In the genomic region with DNA sequence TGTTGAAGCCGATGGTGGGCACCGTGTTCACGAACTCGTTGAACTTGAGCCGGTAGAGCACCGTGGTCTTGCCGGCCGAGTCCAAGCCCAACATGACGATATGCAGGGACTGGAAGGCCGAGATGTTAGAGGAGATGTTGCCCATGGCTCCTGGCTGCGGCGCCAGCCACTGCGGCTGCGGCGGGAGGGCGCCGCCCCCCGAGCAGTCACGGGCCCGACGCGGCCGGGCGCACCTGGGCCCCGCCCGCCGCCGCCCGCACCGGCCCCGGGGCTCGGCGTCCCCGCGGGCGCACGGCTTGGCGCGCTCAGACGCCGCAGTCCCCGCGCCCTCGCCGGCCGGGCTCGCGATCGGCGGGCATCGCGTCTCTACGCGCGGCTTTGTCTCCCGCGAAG, we compare ENCODE assay signal across 8 cellular contexts. TPM values are rescaled to one million over a fixed set of nuclear protein-coding genes. Genes with fewer than 3 reads are reported as not detected.
A peak's percentile ranks its signal among the peaks of the same experiment; 100 is the strongest.
DNase-seq lines count a peak whose midpoint lies in the region; ATAC-seq, FAIRE-seq and TF ChIP-seq lines count a peak whose summit lies in the region.

No MANE protein-coding gene starts in this region.

- H3K9me3 ChIP-seq in PC-9 (ENCODE audit: insufficient read depth, low read depth) (no peaks in the 10 kb centered on the region), GM12878 (replicated peaks; ENCODE audit: control insufficient read depth, insufficient read depth, low read length) (no peaks in the 10 kb centered on the region)

- H3K4me2 ChIP-seq in PC-9, result peak overlapping the region; percentile 83
- peak overlapping the region; percentile 77 for H3K4me2 ChIP-seq in GM12878 (ENCODE audit: control insufficient read depth, insufficient read depth)

- H3K9me2 ChIP-seq in PC-9 (ENCODE audit: insufficient read depth), result no peaks in the 10 kb centered on the region

- peak overlapping the region; percentile 83 for H2AFZ ChIP-seq in PC-9
- H2AFZ ChIP-seq in GM12878 (ENCODE audit: control insufficient read depth, low read depth, low read length), result peak overlapping the region; percentile 57

- H3K9ac ChIP-seq in GM12878 (ENCODE audit: control insufficient read depth, insufficient read depth, low read length), result peak overlapping the region; percentile 52; the same call in 1 of the 2 replicates

- SMC1A ChIA-PET in GM12878 (lab: Charles Lee; ENCODE audit: uncharacterized antibody, unreplicated experiment), result no interaction called here

- CTCF ChIA-PET in PC-9 (lab: Charles Lee) (interaction anchor here (0.6 to 2.5 kb wide), 6 partner anchors 13 to 621 kb away, joined by 3 to 8 read pairs (median 4); no protein-coding TSS in a partner anchor), GM12878 (lab: Yijun Ruan, JAX) (interaction anchor here (0.6 to 0.7 kb wide), 3 partner anchors 206 to 515 kb away, joined by 3 to 8 read pairs (median 4); no protein-coding TSS in a partner anchor)

- no peak; the same call in 1 of the 2 replicates for TF ChIP-seq POLR2A in GM12878 (IDR thresholded peaks at IDR 0.05; ENCODE audit: low read depth, low read length)

- H3K27me3 ChIP-seq in PC-9 (ENCODE audit: insufficient read depth, low read depth), result no peaks in the 10 kb centered on the region
- H3K27me3 ChIP-seq in GM12878 (replicated peaks in 1 of 2; ENCODE audit: control insufficient read depth in 2 of 2, insufficient read depth in 2 of 2, low read length in 1 of 2), result peaks cover 3 to 11% of the 10 kb centered on the region in 2 experiments

- H3K36me3 ChIP-seq in PC-9 (ENCODE audit: low read depth) (peaks cover 22% of the 10 kb centered on the region; the same call in 1 of the 2 replicates), GM12878 (ENCODE audit: control insufficient read depth in 2 of 2, insufficient read depth in 2 of 2, low read length in 1 of 2) (no peaks in the 10 kb centered on the region)

- no peak for TF ChIP-seq RAD21 in GM12878 (IDR thresholded peaks at IDR 0.05; ENCODE audit: insufficient read depth, low read depth, low read length)

- peaks cover 50% of the 10 kb centered on the region for H3K79me2 ChIP-seq in PC-9 (ENCODE audit: low read depth)
- no peaks in the 10 kb centered on the region; the same call in none of the 2 replicates for H3K79me2 ChIP-seq in GM12878 (ENCODE audit: control insufficient read depth, insufficient read depth, low read length)

- intact Hi-C loops in PC-9 (cut with micrococcal nuclease; ENCODE audit: unreplicated experiment), result loop anchor here (1.0 to 5.0 kb wide), 2 partner anchors 238 to 644 kb away; partner anchors contain the start of gene HJURP
- intact Hi-C loops in GM12878 (cut with micrococcal nuclease; ENCODE audit: unreplicated experiment), result no loop called here

- RAD21 ChIA-PET in GM12878 (lab: Charles Lee; ENCODE audit: unreplicated experiment), result no interaction called here

- no TSS peak for BruUV-seq in PC-9 (replicated peaks; lab: Mats Ljungman, UMichigan)
- BruUV-seq in GM12878 (replicated peaks; lab: Mats Ljungman, UMichigan), result no TSS peak

- POLR2A ChIA-PET in PC-9 (lab: Charles Lee; ENCODE audit: unreplicated experiment), result interaction anchor here (0.6 to 1.9 kb wide), 9 partner anchors 42 to 632 kb away, joined by 3 to 31 read pairs (median 7); no protein-coding TSS in a partner anchor
- POLR2A ChIA-PET in GM12878 (lab: Charles Lee), result no interaction called here

- H4K20me1 ChIP-seq in PC-9 (ENCODE audit: insufficient read depth) (peaks cover 27% of the 10 kb centered on the region), GM12878 (ENCODE audit: control insufficient read depth, insufficient read depth) (no peaks in the 10 kb centered on the region)

- TF ChIP-seq CTCF in PC-9 (conservative IDR thresholded peaks at IDR 0.05) (peak; percentile 14; the same call in 1 of the 2 replicates), GM12878 (IDR thresholded peaks at IDR 0.05 in 2 of 3, conservative IDR thresholded peaks at IDR 0.05 in 1 of 3; ENCODE audit: control insufficient read depth in 2 of 3, extremely low read depth in 1 of 3, insufficient read depth in 1 of 3, low read depth in 3 of 3, low read length in 3 of 3) (no peak)

- no peak for TF ChIP-seq EP300 in GM12878 (IDR thresholded peaks at IDR 0.05; ENCODE audit: borderline replicate concordance in 1 of 2, control insufficient read depth in 1 of 2, low read depth in 2 of 2, low read length in 2 of 2)

- peaks cover 26% of the 10 kb centered on the region for H3K4me1 ChIP-seq in PC-9 (replicated peaks; ENCODE audit: insufficient read depth)
- peaks cover 3% of the 10 kb centered on the region for H3K4me1 ChIP-seq in GM12878 (ENCODE audit: control insufficient read depth, insufficient read depth, low read length)

- H3F3A ChIP-seq in PC-9 (ENCODE audit: insufficient read depth, low read depth), result peaks cover 11% of the 10 kb centered on the region; the same call in 1 of the 2 replicates

- in situ Hi-C loops in GM12878 (cut with MboI), result loop anchor here (5.0 kb wide), 1 partner anchor 214 kb away; no protein-coding TSS in a partner anchor

- FAIRE-seq in GM12878 (lab: Jason Lieb, UNC), result no peak

- DNase-seq in 8988T (peak; percentile 73), PC-9 (peak; percentile 52 to 68), GM12878 (ENCODE audit: low read depth, low spot score) (no peak), iPS-NIHi11 (ENCODE audit: low spot score) (peak; percentile 72), AG20443 (ENCODE audit: low spot score) (no peak)
- DNase-seq in stimulated activated naive CD8-positive, alpha-beta T cell treated with anti-CD3 and anti-CD28 coated beads, Interleukin-15, Interleukin-2, amounts not matched to agents 100 U/mL and 50 U/mL, for 24 hours, result peak; percentile 54

- H3K4me3 ChIP-seq in PC-9 (peak overlapping the region; percentile 91), GM12878 (peak overlapping the region; percentile 68; the same call in 1 of the 2 replicates)

- under 1% methylated on average over 36 of the region's 57 CpGs for WGBS in GM12878 (ENCODE audit: insufficient coverage, insufficient replicate concordance, low lambda C conversion rate, missing lambda C conversion rate)

- H3K27ac ChIP-seq in PC-9 (peak overlapping the region; percentile 48), GM12878 (ENCODE audit: control insufficient read depth, insufficient read depth) (no peak overlapping the region)

- ATAC-seq in GM18867 (IDR thresholded peaks at IDR 0.05; ENCODE audit: unreplicated experiment) (peak; percentile 58), HG03095 (IDR thresholded peaks at IDR 0.05; ENCODE audit: unreplicated experiment) (peak; percentile 51), GM12878 (peak; percentile 35)
- peak; percentile 41 for ATAC-seq in stimulated activated naive CD8-positive, alpha-beta T cell treated with anti-CD3 and anti-CD28 coated beads, Interleukin-15, Interleukin-2, amounts not matched to agents 100 U/mL and 50 U/mL, for 24 hours

TF ChIP-seq in GM12878, 131 proteins besides CTCF, POLR2A, EP300 and RAD21:
- TF ChIP-seq LARP7 (IDR thresholded peaks at IDR 0.05) (no peak), BHLHE40 (IDR thresholded peaks at IDR 0.05; ENCODE audit: borderline replicate concordance in 1 of 2, low read depth in 2 of 2, low read length in 1 of 2) (peak in 1 of 2 experiments; percentile 30; a peak in 1 of 4 replicates), IKZF1 (conservative IDR thresholded peaks at IDR 0.05) (0 out of 2 replicates have a peak, but pooled peaks have one; percentile 17), BMI1 (IDR thresholded peaks at IDR 0.05; ENCODE audit: borderline replicate concordance) (no peak), GATAD2B (conservative IDR thresholded peaks at IDR 0.05; ENCODE audit: low read depth) (0 out of 2 replicates have a peak, but pooled peaks have one; percentile 34), STAT1 (conservative IDR thresholded peaks at IDR 0.05) (no peak)
- TF ChIP-seq, protein P1, sequence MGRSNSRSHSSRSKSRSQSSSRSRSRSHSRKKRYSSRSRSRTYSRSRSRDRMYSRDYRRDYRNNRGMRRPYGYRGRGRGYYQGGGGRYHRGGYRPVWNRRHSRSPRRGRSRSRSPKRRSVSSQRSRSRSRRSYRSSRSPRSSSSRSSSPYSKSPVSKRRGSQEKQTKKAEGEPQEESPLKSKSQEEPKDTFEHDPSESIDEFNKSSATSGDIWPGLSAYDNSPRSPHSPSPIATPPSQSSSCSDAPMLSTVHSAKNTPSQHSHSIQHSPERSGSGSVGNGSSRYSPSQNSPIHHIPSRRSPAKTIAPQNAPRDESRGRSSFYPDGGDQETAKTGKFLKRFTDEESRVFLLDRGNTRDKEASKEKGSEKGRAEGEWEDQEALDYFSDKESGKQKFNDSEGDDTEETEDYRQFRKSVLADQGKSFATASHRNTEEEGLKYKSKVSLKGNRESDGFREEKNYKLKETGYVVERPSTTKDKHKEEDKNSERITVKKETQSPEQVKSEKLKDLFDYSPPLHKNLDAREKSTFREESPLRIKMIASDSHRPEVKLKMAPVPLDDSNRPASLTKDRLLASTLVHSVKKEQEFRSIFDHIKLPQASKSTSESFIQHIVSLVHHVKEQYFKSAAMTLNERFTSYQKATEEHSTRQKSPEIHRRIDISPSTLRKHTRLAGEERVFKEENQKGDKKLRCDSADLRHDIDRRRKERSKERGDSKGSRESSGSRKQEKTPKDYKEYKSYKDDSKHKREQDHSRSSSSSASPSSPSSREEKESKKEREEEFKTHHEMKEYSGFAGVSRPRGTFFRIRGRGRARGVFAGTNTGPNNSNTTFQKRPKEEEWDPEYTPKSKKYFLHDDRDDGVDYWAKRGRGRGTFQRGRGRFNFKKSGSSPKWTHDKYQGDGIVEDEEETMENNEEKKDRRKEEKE (IDR thresholded peaks at IDR 0.05), result no peak

RNA-seq across cellular contexts. Expression of gene ARL4C, which starts 0.4 kb away (rescaled TPM):
- total RNA-seq in PC-9 (2021) (51.3 TPM in 2 replicates), GM12878 (2014; rRNA removed) (0.06 TPM in 1 of 2 replicates, not detected in the other), GM12878 (2014; rRNA removed; fragmentation: Illumina TruSeq; extraction: Trizol) (0.04 TPM in 1 of 2 replicates, not detected in the other), GM12878 (2021) (0.24 and 0.26 TPM in 2 replicates)
- 0.15 TPM in 1 of 2 replicates, not detected in the other for total RNA-seq in GM12878 (2013; cell fraction: nucleolus; rRNA removed)
- polyA plus RNA-seq in GM12878 (2011; ENCODE audit: low read depth), result 0.49 TPM
- polyA plus RNA-seq in GM12878 (2011; rRNA removed) (0.72 and 0.94 TPM in 2 replicates), GM12878 (2014; fragmentation: Illumina TruSeq; extraction: Trizol) (0.07 TPM in 1 of 2 replicates, not detected in the other), GM12878 (2014; fragmentation: Nextera tagmentation; extraction: Ambion mirVana) (not detected), GM12878 (2014; rRNA removed) (0.03 and 0.04 TPM in 2 replicates), GM12878 (2016; fragmentation: Nextera tagmentation; extraction: Ambion mirVana) (not detected)
- 0.53 and 0.61 TPM in 2 replicates for polyA plus RNA-seq in GM12878 (2011; cell fraction: cytosol; rRNA removed)
- polyA plus RNA-seq in GM12878 (2011; cell fraction: nucleus; rRNA removed), result 0.48 and 0.63 TPM in 2 replicates
- 1.2 and 1.6 TPM in 2 replicates for polyA plus RNA-seq in GM12878 (2012)
- polyA minus RNA-seq in GM12878 (2011; rRNA and poly(A)+ RNA removed), result 0.37 and 0.62 TPM in 2 replicates
- polyA minus RNA-seq in GM12878 (2011; cell fraction: cytosol; rRNA and poly(A)+ RNA removed), result 0.27 and 0.52 TPM in 2 replicates
- 0.60 and 0.77 TPM in 2 replicates for polyA minus RNA-seq in GM12878 (2011; cell fraction: nucleus; rRNA and poly(A)+ RNA removed)

Comparison
In these comparisons a context has a peak if more than half of its experiments do, and no peak if none do; other contexts are left out.
1. DNase-seq: peak in 8988T (single experiment), PC-9 (2 of 2), iPS-NIHi11 (single experiment) and stimulated activated naive CD8-positive, alpha-beta T cell treated with anti-CD3 and anti-CD28 coated beads, Interleukin-15, Interleukin-2, amounts not matched to agents 100 U/mL and 50 U/mL, for 24 hours (single experiment); none in GM12878 (single experiment) and AG20443 (single experiment).
2. RNA of gene ARL4C, which starts 0.4 kb away (total RNA-seq): 51.3 TPM in PC-9; 0.04 to 0.26 TPM in GM12878; every median in the first group is over 10 times any median in the second.
3. Peak in every context shown above with its lines, with median percentiles within 50 percentile points of each other: ATAC-seq.